In genomic region chr6:1722801-1723200, GRCh38 we compare ENCODE assay signal across 31 cellular contexts.
"Had no signal": no experiment of that assay in that cellular context is flagged by ENCODE, and none has a peak within 500 bp of the region (broad histone marks: within the 10 kb centered on the region; RNA-seq: fewer than 3 reads in every experiment).

No MANE protein-coding gene starts in this region.

- H3K36me3 Mint-ChIP-seq: WTC11 had no signal

- H3K27me3 ChIP-seq: brain microvascular endothelial cell, MG63 had no signal

- H3K9me3 Mint-ChIP-seq: activated CD4-positive, alpha-beta T cell treated with anti-CD3 and anti-CD28 coated beads, Interleukin-2, amount 10 ng/mL, durations not matched to agents 7 days and 5 days; activated naive CD4-positive, alpha-beta T cell treated with anti-CD3 and anti-CD28 coated beads for 36 hours; activated naive CD4-positive, alpha-beta T cell treated with anti-CD3 and anti-CD28 coated beads, Interleukin-2, amount 50 U/mL, for 72 hours; activated T-cell treated with anti-CD3 and anti-CD28 coated beads, Interleukin-2, amount 50 U/mL, for 4 hours; activated T-helper 1 cell treated with anti-CD3 and anti-CD28 coated beads, Interleukin-12 subunit alpha, Interleukin-12 subunit beta, Interleukin-2, Interleukin-4 antibody, amounts not matched to agents 30 ng/mL and 10 ng/mL and 1 ng/mL, durations not matched to agents 14 hours and 24 hours and 36 hours; WTC11 had no signal

- H3K27me3 Mint-ChIP-seq: activated CD4-positive, alpha-beta T cell treated with anti-CD3 and anti-CD28 coated beads for 36 hours; activated CD4-positive, alpha-beta T cell treated with anti-CD3 and anti-CD28 coated beads, Interleukin-2, amount 10 ng/mL, durations not matched to agents 7 days and 5 days had no signal

- H3K27ac ChIP-seq: brain microvascular endothelial cell, SK-N-MC had no signal

- ATAC-seq: activated CD4-positive, alpha-beta T cell treated with anti-CD3 and anti-CD28 coated beads for 36 hours; activated CD4-positive, CD25-positive, alpha-beta regulatory T cell treated with anti-CD3 and anti-CD28 coated beads, Interleukin-2, amount 50 U/mL, for 24 hours; activated CD8-positive, alpha-beta T cell treated with anti-CD3 and anti-CD28 coated beads, Interleukin-2, amount 10 ng/mL, durations not matched to agents 7 days and 5 days; activated naive CD4-positive, alpha-beta T cell treated with anti-CD3 and anti-CD28 coated beads, Interleukin-2, amount 50 U/mL, for 72 hours; activated T-cell treated with anti-CD3 and anti-CD28 coated beads, Interleukin-2, amount 50 U/mL, for 4 hours; WTC11 had no signal

- H3K9me3 ChIP-seq: MG63 had no signal

- H3K36me3 ChIP-seq: brain microvascular endothelial cell, MG63 had no signal

- DNase-seq: activated CD4-positive, alpha-beta T cell treated with anti-CD3 and anti-CD28 coated beads for 36 hours; activated CD4-positive, alpha-beta T cell treated with anti-CD3 and anti-CD28 coated beads, Interleukin-2, amount 10 ng/mL, durations not matched to agents 7 days and 5 days; activated CD4-positive, alpha-beta T cell treated with anti-CD3 and anti-CD28 coated beads, Interleukin-2, amount 50 U/mL, for 48 hours; activated CD8-positive, alpha-beta T cell treated with anti-CD3 and anti-CD28 coated beads, Interleukin-2, amount 10 ng/mL, durations not matched to agents 7 days and 5 days; activated gamma-delta T cell treated with Interleukin-2 at 50 U/mL for 16 hours; activated naive CD4-positive, alpha-beta T cell treated with anti-CD3 and anti-CD28 coated beads for 36 hours; activated T-cell treated with anti-CD3 and anti-CD28 coated beads, Interleukin-2, amount 50 U/mL, for 4 hours; anterior cingulate cortex; brain microvascular endothelial cell; central memory CD4-positive, alpha-beta T cell; Kasumi-1; KG1; MG63; MV-4-11; NCI-H1092; NCI-H1436 treated with DMSO at 0.1 percent for 48 hours; NCI-H1694 treated with DMSO at 0.1 percent for 48 hours; NCI-H2029; NCI-H2107; NCI-H2171; NCI-H510A; NCI-H526; NCI-H748 treated with DMSO at 0.1 percent for 48 hours; NK-92 treated with Interleukin-12 subunit alpha and Interleukin-12 subunit beta, amount 100 ng/mL, for 24 hours; OCI-M1; Right ventricle myocardium superior had no signal

- H3K4me3 ChIP-seq: MG63, SK-N-MC had no signal

- H3K4me1 Mint-ChIP-seq: activated CD4-positive, alpha-beta T cell treated with anti-CD3 and anti-CD28 coated beads for 36 hours; activated CD4-positive, alpha-beta T cell treated with anti-CD3 and anti-CD28 coated beads, Interleukin-2, amount 10 ng/mL, durations not matched to agents 7 days and 5 days had no signal

- H3K4me3 Mint-ChIP-seq: activated CD4-positive, alpha-beta T cell treated with anti-CD3 and anti-CD28 coated beads for 36 hours; activated CD4-positive, alpha-beta T cell treated with anti-CD3 and anti-CD28 coated beads, Interleukin-2, amount 10 ng/mL, durations not matched to agents 7 days and 5 days; activated CD8-positive, alpha-beta T cell treated with anti-CD3 and anti-CD28 coated beads, Interleukin-2, amount 10 ng/mL, durations not matched to agents 7 days and 5 days; activated naive CD4-positive, alpha-beta T cell treated with anti-CD3 and anti-CD28 coated beads for 36 hours; activated T-cell treated with anti-CD3 and anti-CD28 coated beads, Interleukin-2, amount 50 U/mL, for 4 hours; activated T-helper 1 cell treated with anti-CD3 and anti-CD28 coated beads, Interleukin-12 subunit alpha, Interleukin-12 subunit beta, Interleukin-2, Interleukin-4 antibody, amounts not matched to agents 30 ng/mL and 10 ng/mL and 1 ng/mL, durations not matched to agents 14 hours and 24 hours and 36 hours; WTC11 had no signal

- H3K27ac Mint-ChIP-seq: activated CD4-positive, alpha-beta T cell treated with anti-CD3 and anti-CD28 coated beads for 36 hours; activated CD4-positive, alpha-beta T cell treated with anti-CD3 and anti-CD28 coated beads, Interleukin-2, amount 10 ng/mL, durations not matched to agents 7 days and 5 days; activated CD8-positive, alpha-beta T cell treated with anti-CD3 and anti-CD28 coated beads, Interleukin-2, amount 10 ng/mL, durations not matched to agents 7 days and 5 days; activated naive CD4-positive, alpha-beta T cell treated with anti-CD3 and anti-CD28 coated beads for 36 hours; activated naive CD4-positive, alpha-beta T cell treated with anti-CD3 and anti-CD28 coated beads, Interleukin-2, amount 50 U/mL, for 72 hours; activated T-helper 1 cell treated with anti-CD3 and anti-CD28 coated beads, Interleukin-12 subunit alpha, Interleukin-12 subunit beta, Interleukin-2, Interleukin-4 antibody, amounts not matched to agents 30 ng/mL and 10 ng/mL and 1 ng/mL, durations not matched to agents 14 hours and 24 hours and 36 hours; WTC11 had no signal
